ENCODE assay signal across 22 cellular contexts in genomic region chr18:48121752-48122151, GRCh38.
"Had no signal": no experiment of that assay in that cellular context is flagged by ENCODE, and none has a peak within 500 bp of the region (broad histone marks: within the 10 kb centered on the region; RNA-seq: fewer than 3 reads in every experiment).

No MANE protein-coding gene starts in this region.

- H3K4me3 ChIP-seq: gastrocnemius medialis, heart left ventricle, hepatocyte, left lung, psoas muscle, skin epidermis, transverse colon, upper lobe of right lung, uterus had no signal

- H3K36me3 ChIP-seq: gastrocnemius medialis, heart left ventricle, left lung, transverse colon, upper lobe of right lung, uterus had no signal

- H3K9me3 ChIP-seq: gastrocnemius medialis, heart left ventricle, left lung, psoas muscle, transverse colon, upper lobe of right lung, uterus had no signal

- H3K27ac Mint-ChIP-seq: effector memory CD8-positive, alpha-beta T cell; naive thymus-derived CD4-positive, alpha-beta T cell; nephron progenitor cell; stimulated activated naive B cell treated with anti-CD40 and anti-IgM and Interleukin-4, amounts not matched to agents 10 μg/mL and 1 μg/mL and 100 μg/mL, for 72 hours; stimulated activated naive CD8-positive, alpha-beta T cell treated with anti-CD3 and anti-CD28 coated beads, Interleukin-15, Interleukin-2, amounts not matched to agents 100 ng/mL and 50 ng/mL, for 24 hours had no signal

- H3K4me1 ChIP-seq: left lung, psoas muscle, upper lobe of right lung had no signal

- H3K27me3 ChIP-seq: gastrocnemius medialis, heart left ventricle, hepatocyte, left lung, transverse colon, upper lobe of right lung, uterus had no signal

- H3K27ac ChIP-seq: gastrocnemius medialis, heart left ventricle, hepatocyte, left lung, psoas muscle, skin epidermis, transverse colon, upper lobe of right lung, uterus had no signal

- H3K4me3 Mint-ChIP-seq: effector memory CD8-positive, alpha-beta T cell; naive thymus-derived CD4-positive, alpha-beta T cell; nephron progenitor cell; stimulated activated naive B cell treated with anti-CD40 and anti-IgM and Interleukin-4, amounts not matched to agents 10 μg/mL and 1 μg/mL and 100 μg/mL, for 72 hours; stimulated activated naive CD8-positive, alpha-beta T cell treated with anti-CD3 and anti-CD28 coated beads, Interleukin-15, Interleukin-2, amounts not matched to agents 100 ng/mL and 50 ng/mL, for 24 hours had no signal

- H3K9me3 Mint-ChIP-seq: effector memory CD8-positive, alpha-beta T cell; naive thymus-derived CD4-positive, alpha-beta T cell; nephron progenitor cell; stimulated activated naive B cell treated with anti-CD40 and anti-IgM and Interleukin-4, amounts not matched to agents 10 μg/mL and 1 μg/mL and 100 μg/mL, for 72 hours; stimulated activated naive CD8-positive, alpha-beta T cell treated with anti-CD3 and anti-CD28 coated beads, Interleukin-15, Interleukin-2, amounts not matched to agents 100 ng/mL and 50 ng/mL, for 24 hours had no signal

- DNase-seq: cortex of kidney; effector memory CD8-positive, alpha-beta T cell; gastrocnemius medialis; heart left ventricle; kidney; left lung; mesenchymal stem cell; midbrain; naive thymus-derived CD4-positive, alpha-beta T cell; nephron progenitor cell; nucleus accumbens; psoas muscle; right cardiac atrium; stimulated activated CD4-positive, alpha-beta T cell treated with anti-CD3 and anti-CD28 coated beads, Interleukin-15, amount 100 ng/mL, for 24 hours; stimulated activated CD4-positive, alpha-beta T cell treated with anti-CD3 and anti-CD28 coated beads, Interleukin-2, amount 100 ng/mL, for 48 hours; stimulated activated naive B cell treated with anti-CD40 and anti-IgM and Interleukin-4, amounts not matched to agents 10 μg/mL and 1 μg/mL and 100 μg/mL, for 72 hours; transverse colon; upper lobe of right lung; uterus had no signal

- ATAC-seq: effector memory CD8-positive, alpha-beta T cell; gastrocnemius medialis; left lung; naive thymus-derived CD4-positive, alpha-beta T cell; psoas muscle; right cardiac atrium; stimulated activated naive B cell treated with anti-CD40 and anti-IgM and Interleukin-4, amounts not matched to agents 10 μg/mL and 1 μg/mL and 100 μg/mL, for 72 hours; upper lobe of right lung had no signal

- H3K36me3 Mint-ChIP-seq: naive thymus-derived CD4-positive, alpha-beta T cell; stimulated activated naive B cell treated with anti-CD40 and anti-IgM and Interleukin-4, amounts not matched to agents 10 μg/mL and 1 μg/mL and 100 μg/mL, for 72 hours had no signal
